1 cellular context compared by ENCODE assay signal in the genomic region with DNA sequence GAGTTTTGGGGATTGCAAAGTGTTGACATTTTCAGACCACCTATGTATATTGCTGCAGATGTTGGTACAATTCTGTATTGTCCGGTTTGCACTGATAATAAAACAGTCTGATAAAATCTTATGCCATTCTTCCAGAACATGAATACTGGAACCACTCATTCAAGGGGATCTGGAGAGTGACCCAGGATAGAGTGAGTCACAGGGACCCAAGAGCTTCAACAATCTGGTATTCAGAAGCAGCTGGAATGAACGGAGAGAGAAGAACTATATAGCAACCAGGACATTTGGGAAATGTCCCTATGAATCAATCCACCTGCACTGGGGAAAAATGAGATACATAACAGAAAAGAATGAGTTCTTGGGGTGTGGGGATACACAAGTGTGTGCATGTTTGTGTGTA.
TF ChIP-seq lines count a peak whose summit lies in the region.

No MANE protein-coding gene starts in this region.

TF ChIP-seq in IMR-90, 13 proteins besides CTCF, POLR2A, EP300 and RAD21:
- TF ChIP-seq USF2 (IDR thresholded peaks at IDR 0.05; ENCODE audit: low read depth, low read length) (no peak), BHLHE40 (IDR thresholded peaks at IDR 0.05; ENCODE audit: low read depth, low read length) (no peak), SMC3 (IDR thresholded peaks at IDR 0.05; ENCODE audit: low read depth, low read length) (no peak), CHD1 (IDR thresholded peaks at IDR 0.05; ENCODE audit: low read depth, low read length) (no peak), MXI1 (IDR thresholded peaks at IDR 0.05; ENCODE audit: borderline replicate concordance, low read depth, low read length) (no peak), RCOR1 (IDR thresholded peaks at IDR 0.05; ENCODE audit: insufficient replicate concordance, low read length) (no peak), CEBPB (IDR thresholded peaks at IDR 0.05; ENCODE audit: low read depth, low read length) (no peak), RFX5 (IDR thresholded peaks at IDR 0.05; ENCODE audit: low read depth, low read length) (no peak), FOS (IDR thresholded peaks at IDR 0.05; ENCODE audit: low read depth, low read length) (no peak)
- TF ChIP-seq, protein P1, sequence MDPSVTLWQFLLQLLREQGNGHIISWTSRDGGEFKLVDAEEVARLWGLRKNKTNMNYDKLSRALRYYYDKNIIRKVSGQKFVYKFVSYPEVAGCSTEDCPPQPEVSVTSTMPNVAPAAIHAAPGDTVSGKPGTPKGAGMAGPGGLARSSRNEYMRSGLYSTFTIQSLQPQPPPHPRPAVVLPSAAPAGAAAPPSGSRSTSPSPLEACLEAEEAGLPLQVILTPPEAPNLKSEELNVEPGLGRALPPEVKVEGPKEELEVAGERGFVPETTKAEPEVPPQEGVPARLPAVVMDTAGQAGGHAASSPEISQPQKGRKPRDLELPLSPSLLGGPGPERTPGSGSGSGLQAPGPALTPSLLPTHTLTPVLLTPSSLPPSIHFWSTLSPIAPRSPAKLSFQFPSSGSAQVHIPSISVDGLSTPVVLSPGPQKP (IDR thresholded peaks at IDR 0.05; ENCODE audit: borderline replicate concordance, low read depth, low read length) = no peak
